ENCODE assay signal across 8 cellular contexts in genomic region chr18:5237723-5238370, GRCh38. TPM values are rescaled to one million over a fixed set of nuclear protein-coding genes. Genes with fewer than 3 reads are reported as not detected.
DNase-seq lines count a peak whose midpoint lies in the region; ATAC-seq lines count a peak whose summit lies in the region.

No MANE protein-coding gene starts in this region.

- H3K4me3 Mint-ChIP-seq in activated naive CD4-positive, alpha-beta T cell treated with anti-CD3 and anti-CD28 coated beads, Interleukin-2, amount 10 ng/mL, durations not matched to agents 7 days and 5 days = peak overlapping the region; percentile 90

- peak; percentile 95 for ATAC-seq in GM21737 (IDR thresholded peaks at IDR 0.05; ENCODE audit: unreplicated experiment)

- peaks cover 43% of the 10 kb centered on the region for H3K4me1 Mint-ChIP-seq in activated naive CD4-positive, alpha-beta T cell treated with anti-CD3 and anti-CD28 coated beads, Interleukin-2, amount 10 ng/mL, durations not matched to agents 7 days and 5 days

- peak overlapping the region; percentile 97 for H3K4me2 ChIP-seq in Karpas-422 (ENCODE audit: low read depth, low read length, poor library complexity, severe bottlenecking)

- H3K9ac ChIP-seq in Karpas-422 (ENCODE audit: low read length) = peak overlapping the region; percentile 85

- no peaks in the 10 kb centered on the region for H3K27me3 Mint-ChIP-seq in activated naive CD4-positive, alpha-beta T cell treated with anti-CD3 and anti-CD28 coated beads, Interleukin-2, amount 10 ng/mL, durations not matched to agents 7 days and 5 days

- CTCF ChIA-PET in activated naive CD4-positive, alpha-beta T cell treated with anti-CD3 and anti-CD28 coated beads, Interleukin-2, amount 10 ng/mL, durations not matched to agents 7 days and 5 days (lab: Charles Lee) = interaction anchor here (1.0 to 2.6 kb wide), 4 partner anchors 12 to 59 kb away, joined by 3 to 10 read pairs (median 6); partner anchors contain the start of gene ZBTB14

- H3K27ac Mint-ChIP-seq in activated naive CD4-positive, alpha-beta T cell treated with anti-CD3 and anti-CD28 coated beads, Interleukin-2, amount 10 ng/mL, durations not matched to agents 7 days and 5 days = peak overlapping the region; percentile 96

- peak overlapping the region; percentile 85 for H3K27ac ChIP-seq in Karpas-422 (ENCODE audit: low read length)
- peak overlapping the region; percentile 98 for H3K27ac ChIP-seq in SJSA1

- H3K4me3 ChIP-seq in Karpas-422 (ENCODE audit: low read length) (peak overlapping the region; percentile 92), SJSA1 (peak overlapping the region; percentile 70)

- no peaks in the 10 kb centered on the region for H3K9me3 Mint-ChIP-seq in activated naive CD4-positive, alpha-beta T cell treated with anti-CD3 and anti-CD28 coated beads, Interleukin-2, amount 10 ng/mL, durations not matched to agents 7 days and 5 days

- H3K79me2 ChIP-seq in Karpas-422 (ENCODE audit: low read length) = peaks cover 15% of the 10 kb centered on the region

- peak overlapping the region; percentile 88; the same call in 1 of the 2 replicates for H2AFZ ChIP-seq in Karpas-422 (ENCODE audit: low read length)

- DNase-seq in ELR (ENCODE audit: low read depth) (peak; percentile 86), Karpas-422 (peak; percentile 95), SJSA1 (ENCODE audit: low read depth in 1 of 2, low spot score in 2 of 2) (peak; percentile 82 to 96), germinal center (ENCODE audit: low spot score) (peak; percentile 77), nucleus accumbens (lab: John Stamatoyannopoulos, UW) (peak in 55 of 56 donors; percentile 58 to 99 (median 89)), superior temporal gyrus (ENCODE audit: extremely low spot score) (peak; percentile 92)
- peak; percentile 88 for DNase-seq in activated naive CD4-positive, alpha-beta T cell treated with anti-CD3 and anti-CD28 coated beads, Interleukin-2, amount 10 ng/mL, durations not matched to agents 7 days and 5 days

- no peaks in the 10 kb centered on the region for H4K20me1 ChIP-seq in Karpas-422 (ENCODE audit: insufficient read depth, low read depth, low read length)

- H3K36me3 Mint-ChIP-seq in activated naive CD4-positive, alpha-beta T cell treated with anti-CD3 and anti-CD28 coated beads, Interleukin-2, amount 10 ng/mL, durations not matched to agents 7 days and 5 days = peaks cover 27% of the 10 kb centered on the region

- H3K4me1 ChIP-seq in Karpas-422 (ENCODE audit: low read length) (peaks cover 33% of the 10 kb centered on the region), SJSA1 (replicated peaks) (peaks cover 16% of the 10 kb centered on the region; the same call in 1 of the 2 replicates)

- no peaks in the 10 kb centered on the region for H3K9me3 ChIP-seq in Karpas-422 (ENCODE audit: low read length)
- no peaks in the 10 kb centered on the region for H3K9me3 ChIP-seq in SJSA1 (replicated peaks)

- H3K27me3 ChIP-seq in Karpas-422 (ENCODE audit: low read length) (no peaks in the 10 kb centered on the region), SJSA1 (replicated peaks) (no peaks in the 10 kb centered on the region)

- no peaks in the 10 kb centered on the region; the same call in 1 of the 2 replicates for H3K36me3 ChIP-seq in Karpas-422 (ENCODE audit: insufficient read depth, low read length)
- H3K36me3 ChIP-seq in SJSA1 = peaks cover 34% of the 10 kb centered on the region

- no peaks in the 10 kb centered on the region for H3K9me2 ChIP-seq in Karpas-422 (replicated peaks; ENCODE audit: insufficient read depth, low read length)

RNA-seq across cellular contexts. Expression of gene AKAIN1, which starts 40.8 kb away (rescaled TPM):
- total RNA-seq in Karpas-422 (2014; rRNA removed; shearing (Covaris generic); ENCODE audit: low replicate concordance) = not detected in 2 replicates
- not detected in 2 replicates for total RNA-seq in SJSA1 (2014; rRNA removed; shearing (Covaris generic))

RNA-seq across cellular contexts. Expression of gene ZBTB14, which starts 57.7 kb away (rescaled TPM):
- total RNA-seq in Karpas-422 (2014; rRNA removed; shearing (Covaris generic); ENCODE audit: low replicate concordance) = 13.3 and 15.3 TPM in 2 replicates
- total RNA-seq in SJSA1 (2014; rRNA removed; shearing (Covaris generic)) = 17.3 and 22.5 TPM in 2 replicates

Comparison
In these comparisons a context has a peak if more than half of its experiments do, and no peak if none do; other contexts are left out.
1. Peak in every context shown above with its lines: DNase-seq, ATAC-seq, H3K4me3 ChIP-seq and H3K27ac ChIP-seq.